ENCODE assay signal across 19 cellular contexts in genomic region chr9:136784997-136785361, GRCh38. TPM values are rescaled to one million over a fixed set of nuclear protein-coding genes. Genes with fewer than 3 reads are reported as not detected.
A peak's percentile ranks its signal among the peaks of the same experiment; 100 is the strongest.
DNase-seq lines count a peak whose midpoint lies in the region; ATAC-seq, FAIRE-seq and TF ChIP-seq lines count a peak whose summit lies in the region.
"Had no signal": no experiment of that assay in that cellular context is flagged by ENCODE, and none has a peak within 500 bp of the region (broad histone marks: within the 10 kb centered on the region; RNA-seq: fewer than 3 reads in every experiment).

No MANE protein-coding gene starts in this region.

- H3K4me3 ChIP-seq in dorsolateral prefrontal cortex: no peak overlapping the region
- no peak overlapping the region for H3K4me3 ChIP-seq in small intestine (ENCODE audit: low read depth in 1 of 2, low read length in 2 of 2)
- H3K4me3 ChIP-seq: thoracic aorta had no signal

- no peak for DNase-seq in activated CD4-positive, CD25-positive, alpha-beta regulatory T cell (lab: John Stamatoyannopoulos, UW)
- peak; percentile 95 for DNase-seq in RCC 7860 (ENCODE audit: low spot score)
- no peak for DNase-seq in dorsolateral prefrontal cortex
- DNase-seq in small intestine: peak; percentile 76
- no peak for DNase-seq in C1 segment of cervical spinal cord (lab: John Stamatoyannopoulos, UW)
- DNase-seq in HCEC 1CT: no peak
- no peak for DNase-seq in KBM-7
- DNase-seq: activated CD4-positive, alpha-beta T cell treated with anti-CD3 and anti-CD28 coated beads for 1 hour; endodermal cell had no signal

- TF ChIP-seq CTCF in dorsolateral prefrontal cortex (IDR thresholded peaks at IDR 0.05 in 54 of 56, conservative IDR thresholded peaks at IDR 0.05 in 2 of 56; ENCODE audit: low read depth in 1 of 56, partially characterized antibody in 56 of 56): no peak

- no peaks in the 10 kb centered on the region for H3K36me3 ChIP-seq in small intestine (ENCODE audit: control insufficient read depth in 2 of 2, insufficient read depth in 2 of 2, low read length in 2 of 2)
- H3K36me3 ChIP-seq: thoracic aorta had no signal

- in situ Hi-C loops in KBM-7 (cut with MboI; ENCODE audit: low pct_unique_long_range_greater_than_20kb, low sequenced_read_pairs): no loop called here

- intact Hi-C loops in dorsolateral prefrontal cortex (cut with DNase I): loop anchor here (2.0 to 5.0 kb wide), 2 partner anchors 14 to 252 kb away; no protein-coding TSS in a partner anchor

- H3K4me1 ChIP-seq in small intestine (ENCODE audit: control insufficient read depth in 2 of 2, insufficient read depth in 1 of 2, low read depth in 1 of 2, low read length in 1 of 2): peaks cover 0 to 1% of the 10 kb centered on the region in 2 donors

- no peaks in the 10 kb centered on the region for H3K9me3 ChIP-seq in small intestine (ENCODE audit: control insufficient read depth, low read depth)
- H3K9me3 ChIP-seq: thoracic aorta had no signal

- WGBS in small intestine, 3 donors: 21 to 59% (median 35%) methylated on average over 6 of the region's 6 CpGs

- ATAC-seq in activated CD4-positive, CD25-positive, alpha-beta regulatory T cell treated with anti-CD3 and anti-CD28 coated beads, Interleukin-2, amount 50 U/mL, for 24 hours: peak; percentile 61 to 93

- peak overlapping the region in 37 of 59 donors; percentile 14 to 99 (median 91) for H3K27ac ChIP-seq in dorsolateral prefrontal cortex
- H3K27ac ChIP-seq in small intestine (ENCODE audit: low read depth in 1 of 2, low read length in 1 of 2): no peak overlapping the region
- H3K27ac ChIP-seq: 22Rv1, thoracic aorta had no signal

- H3K27me3 ChIP-seq in dorsolateral prefrontal cortex (no peaks in the 10 kb centered on the region), small intestine (ENCODE audit: control insufficient read depth in 2 of 2, insufficient read depth in 2 of 2, low read length in 2 of 2) (no peaks in the 10 kb centered on the region)

- FAIRE-seq in RCC 7860 (lab: Jason Lieb, UNC) (no peak), small intestine (lab: Jason Lieb, UNC) (no peak)
- FAIRE-seq: HTR-8/SVneo had no signal

RNA-seq across cellular contexts. Expression of gene TMEM141, which starts 6.2 kb away (rescaled TPM):
- total RNA-seq in dorsolateral prefrontal cortex: 10 to 100 TPM; 37.4 to 81.9 (median 55.2) TPM
- polyA plus RNA-seq in small intestine: 100 to 1,000 TPM; 148 to 212 (median 176) TPM

RNA-seq across cellular contexts. Expression of gene CCDC183, which starts 11.2 kb away (rescaled TPM):
- 10 to 100 TPM in 1 of 120 experiments, 1 to 10 TPM in 116, under 1 TPM in 3; 0.47 to 10.6 (median 3.4) TPM for total RNA-seq in dorsolateral prefrontal cortex
- 1 to 10 TPM in 2 of 3 donors, under 1 TPM in 1; 0.40 to 2.7 (median 1.6) TPM for polyA plus RNA-seq in small intestine
- total RNA-seq: H4, RPMI7951 had no signal

RNA-seq across cellular contexts. Expression of gene LCN15, which starts 20.7 kb away (rescaled TPM):
- total RNA-seq in dorsolateral prefrontal cortex: 10 to 100 TPM in 2 of 120 experiments, 1 to 10 TPM in 108, under 1 TPM in 10; 0.32 to 11.1 (median 3.0) TPM
- polyA plus RNA-seq in small intestine: 10 to 100 TPM in 1 of 3 donors, 1 to 10 TPM in 1, under 1 TPM in 1; 0.46 to 12.7 (median 4.9) TPM
- total RNA-seq: CD4-positive, alpha-beta memory T cell; H4; liver; RPMI7951; thoracic aorta had no signal
- polyA plus RNA-seq: adipose tissue; CD4-positive, alpha-beta memory T cell; liver; neural cell had no signal

RNA-seq across cellular contexts. Expression of gene RABL6, which starts 22.8 kb away (rescaled TPM):
- 100 to 1,000 TPM in 114 of 120 experiments, 10 to 100 TPM in 6; 86.8 to 178 (median 121) TPM for total RNA-seq in dorsolateral prefrontal cortex
- 10 to 100 TPM; 75.5 to 88.1 (median 76.5) TPM for polyA plus RNA-seq in small intestine

RNA-seq across cellular contexts. Expression of gene LCN8, which starts 26.9 kb away (rescaled TPM):
- 1 to 10 TPM in 16 of 120 experiments, under 1 TPM in 58, not detected in 46; 0.16 to 2.8 (median 0.72) TPM for total RNA-seq in dorsolateral prefrontal cortex
- not detected for polyA plus RNA-seq in small intestine
- total RNA-seq: CD4-positive, alpha-beta memory T cell; endodermal cell; H4; liver; RPMI7951; thoracic aorta had no signal
- polyA plus RNA-seq: adipose tissue, liver, neural cell had no signal

Comparison
In these comparisons a context has a peak if more than half of its experiments do, and no peak if none do; other contexts are left out.
1. DNase-seq: peak in RCC 7860 (single experiment) and small intestine (single experiment); none in activated CD4-positive, CD25-positive, alpha-beta regulatory T cell (0 of 4), dorsolateral prefrontal cortex (0 of 10), C1 segment of cervical spinal cord (0 of 14), HCEC 1CT (single experiment) and KBM-7 (single experiment).
2. H3K27ac ChIP-seq: peak in dorsolateral prefrontal cortex (37 of 59); none in small intestine (0 of 2).